1 cellular context compared by ENCODE assay signal in the genomic region with DNA sequence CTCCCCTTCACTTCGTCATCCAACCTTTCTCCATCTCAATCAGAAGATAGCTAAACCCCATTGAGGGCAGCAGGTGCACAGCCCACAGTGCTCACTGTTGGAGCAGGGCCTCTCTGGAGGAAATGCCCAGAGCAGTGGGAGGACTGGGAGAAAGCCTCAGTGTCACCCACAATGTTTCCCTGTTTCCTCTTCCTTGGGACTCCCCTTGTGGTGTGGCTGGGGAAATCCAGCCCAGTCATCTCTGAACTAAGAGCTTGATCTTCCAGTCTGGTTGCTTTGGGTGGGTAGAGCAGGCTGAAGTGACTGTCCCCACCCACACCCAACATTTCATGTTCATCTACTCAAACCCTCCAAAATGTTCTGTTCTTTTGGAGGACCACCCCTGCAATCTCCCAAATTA.
TF ChIP-seq lines count a peak whose summit lies in the region.

No MANE protein-coding gene starts in this region.

TF ChIP-seq in H1, 55 proteins besides CTCF, POLR2A, EP300 and RAD21:
- TF ChIP-seq CBX8 (IDR thresholded peaks at IDR 0.05; ENCODE audit: borderline replicate concordance, low read depth, low read length) (no peak), KDM5A (IDR thresholded peaks at IDR 0.05; ENCODE audit: low read length) (no peak), FOSL1 (IDR thresholded peaks at IDR 0.05; ENCODE audit: insufficient read depth, low read depth, low read length) (no peak)
